ENCODE assay signal across 8 cellular contexts in the genomic region with DNA sequence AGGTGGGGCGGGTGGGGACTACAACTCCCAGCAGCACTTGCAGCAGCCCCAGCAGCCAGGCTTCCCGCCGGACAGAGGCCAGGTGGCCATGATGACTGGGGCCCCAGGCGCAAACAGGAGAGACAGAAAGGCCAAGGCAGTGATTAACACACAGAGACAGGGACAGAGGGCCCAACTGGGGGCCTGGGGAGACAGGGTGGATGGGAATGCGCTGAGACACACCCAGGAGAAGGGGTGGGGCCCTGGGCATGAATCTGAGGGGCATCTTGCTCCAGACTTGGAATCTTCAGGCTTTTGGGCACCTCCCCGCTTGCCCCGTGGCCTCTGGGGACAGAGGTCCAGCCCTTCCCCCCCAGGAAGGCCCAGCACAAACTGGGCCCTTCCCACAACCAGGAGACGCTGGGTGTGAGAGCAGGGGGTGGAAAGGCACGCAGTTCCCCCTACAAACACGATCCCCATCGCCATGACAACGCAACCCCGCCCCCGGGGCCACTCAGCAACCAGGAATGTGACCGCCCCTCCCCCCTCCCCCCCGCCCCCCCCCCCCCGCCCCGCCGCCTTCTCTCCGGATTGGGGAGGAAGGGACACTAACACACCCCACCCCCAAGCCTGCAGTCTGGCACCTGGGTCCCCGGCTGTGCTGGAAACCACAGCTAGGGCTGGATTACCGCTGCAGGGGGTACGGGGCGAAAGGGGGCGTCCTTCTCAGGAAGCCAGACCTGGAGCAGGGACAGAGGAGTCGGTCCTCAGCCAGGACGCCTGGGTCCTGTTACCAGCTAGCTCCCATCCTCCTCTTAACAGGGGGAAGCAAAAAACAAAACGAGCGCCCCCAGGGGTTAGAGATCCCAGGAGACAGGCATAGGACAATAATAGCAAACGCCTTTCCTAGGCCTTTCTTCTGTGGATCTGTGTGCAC. TPM values are rescaled to one million over a fixed set of nuclear protein-coding genes. Genes with fewer than 3 reads are reported as not detected.
DNase-seq lines count a peak whose midpoint lies in the region; ATAC-seq and TF ChIP-seq lines count a peak whose summit lies in the region.

No MANE protein-coding gene starts in this region.

- H3K4me3 ChIP-seq in brain microvascular endothelial cell (ENCODE audit: low read depth, low read length): peak overlapping the region; percentile 54

- ATAC-seq in HG02571 (IDR thresholded peaks at IDR 0.05; ENCODE audit: unreplicated experiment) (no peak), GM21717 (IDR thresholded peaks at IDR 0.05; ENCODE audit: unreplicated experiment) (no peak)

- in situ Hi-C loops in brain microvascular endothelial cell (cut with HindIII; ENCODE audit: low pct_ligation_motif_present, low sequenced_read_pairs): no loop called here

- H3K36me3 ChIP-seq in brain microvascular endothelial cell (replicated peaks): peaks cover 10% of the 10 kb centered on the region

- H3K27me3 ChIP-seq in brain microvascular endothelial cell (replicated peaks): no peaks in the 10 kb centered on the region

- DNase-seq in GM10266 (ENCODE audit: extremely low spot score) (peak; percentile 61), NCI-H1092 (lab: John Stamatoyannopoulos, UW) (peak; percentile 50), SW 1271 (lab: John Stamatoyannopoulos, UW) (peak; percentile 51 to 83), brain microvascular endothelial cell (peak; percentile 95), hypothalamus (lab: John Stamatoyannopoulos, UW) (peak; percentile 20 to 89 (median 75)), pulmonary artery endothelial cell (ENCODE audit: low read depth, low spot score) (peak; percentile 84)

- TF ChIP-seq CTCF in GM10266 (IDR thresholded peaks at IDR 0.05; ENCODE audit: control insufficient read depth, insufficient read depth, low read depth, missing control alignments): peak; percentile 19
- TF ChIP-seq CTCF in brain microvascular endothelial cell (IDR thresholded peaks at IDR 0.05; ENCODE audit: low read depth, low read length, missing control alignments): peak; percentile 48

- peak overlapping the region; percentile 99 for H3K27ac ChIP-seq in brain microvascular endothelial cell

RNA-seq across cellular contexts. Expression of gene HDGF, which starts 4.5 kb away (rescaled TPM):
- total RNA-seq in pulmonary artery endothelial cell: 206 and 293 TPM in 2 replicates

RNA-seq across cellular contexts. Expression of gene MRPL24, which starts 6.1 kb away (rescaled TPM):
- 56.2 and 66.9 TPM in 2 replicates for total RNA-seq in pulmonary artery endothelial cell

RNA-seq across cellular contexts. Expression of gene ISG20L2, which starts 18.4 kb away (rescaled TPM):
- total RNA-seq in pulmonary artery endothelial cell: 9.6 and 10.1 TPM in 2 replicates

RNA-seq across cellular contexts. Expression of gene METTL25B, which starts 18.7 kb away (rescaled TPM):
- 7.5 and 7.9 TPM in 2 replicates for total RNA-seq in pulmonary artery endothelial cell

RNA-seq across cellular contexts. Expression of gene PRCC, which starts 20.4 kb away (rescaled TPM):
- 14.8 and 18.8 TPM in 2 replicates for total RNA-seq in pulmonary artery endothelial cell
